7 cellular contexts compared by ENCODE assay signal in the genomic region with DNA sequence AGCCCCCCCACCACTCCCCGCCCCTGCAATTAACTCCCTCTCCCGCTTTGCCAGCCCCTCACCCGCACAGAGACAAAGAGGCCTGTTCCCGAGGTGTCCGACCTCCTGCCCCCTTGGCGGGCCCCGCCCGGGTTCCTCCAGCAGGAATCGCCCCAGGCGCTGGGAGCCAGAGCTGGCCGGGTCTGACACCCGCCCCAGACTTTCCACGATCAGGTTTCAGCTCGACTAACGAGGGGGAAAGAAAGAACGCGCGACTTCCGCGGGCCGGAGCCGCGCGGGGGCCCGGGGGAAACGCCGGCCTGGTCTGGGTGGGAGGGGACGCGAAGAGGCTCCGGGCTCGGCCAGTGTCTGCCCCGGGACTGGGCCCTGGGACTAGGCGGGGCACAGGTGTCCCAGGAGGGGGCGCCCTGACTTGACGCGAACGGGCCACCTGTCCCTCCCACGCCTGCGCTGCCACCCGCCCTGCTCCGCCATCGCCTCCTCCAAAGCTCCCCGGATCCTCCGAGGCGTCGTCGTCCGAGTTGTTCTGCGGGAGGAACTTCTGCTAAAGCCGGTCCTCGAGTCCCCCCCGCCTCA. TPM values are rescaled to one million over a fixed set of nuclear protein-coding genes. Genes with fewer than 3 reads are reported as not detected.
DNase-seq lines count a peak whose midpoint lies in the region; ATAC-seq and TF ChIP-seq lines count a peak whose summit lies in the region.

No MANE protein-coding gene starts in this region.

- intact Hi-C loops in breast epithelium (cut with DNase I; ENCODE audit: low total_unique reads), result no loop called here
- intact Hi-C loops in left colon (cut with DNase I, micrococcal nuclease), result no loop called here

- no peaks in the 10 kb centered on the region for H3K27me3 ChIP-seq in breast epithelium

- no peaks in the 10 kb centered on the region for H3K36me3 ChIP-seq in SK-N-MC (ENCODE audit: insufficient read depth, low read length)
- H3K36me3 ChIP-seq in breast epithelium, result no peaks in the 10 kb centered on the region

- H3K27ac ChIP-seq in SK-N-MC, result peak overlapping the region; percentile 99
- peak overlapping the region; percentile 89 to 91 for H3K27ac ChIP-seq in breast epithelium

- H3K4me3 ChIP-seq in SK-N-MC (peak overlapping the region; percentile 72), breast epithelium (peak overlapping the region; percentile 38 to 69 (median 58))

- DNase-seq in SK-N-MC (ENCODE audit: low read depth, low spot score) (no peak), breast epithelium (ENCODE audit: low spot score in 2 of 2) (peak; percentile 60 to 72), left colon (peak; percentile 51 to 81)
- peak; percentile 48 for DNase-seq in stimulated activated CD4-positive, alpha-beta T cell treated with anti-CD3 and anti-CD28 coated beads, Interleukin-4, amount 100 ng/mL, for 1 hour

- no peaks in the 10 kb centered on the region for H3K9me3 ChIP-seq in SK-N-MC (ENCODE audit: low read depth, low read length)
- no peaks in the 10 kb centered on the region for H3K9me3 ChIP-seq in breast epithelium

- peak overlapping the region; percentile 82 for H3K9ac ChIP-seq in SK-N-MC (ENCODE audit: insufficient read length)

- H3K4me1 ChIP-seq in breast epithelium, result peaks cover 11 to 12% of the 10 kb centered on the region in 2 donors

- peak; percentile 62 for ATAC-seq in HG02870 (IDR thresholded peaks at IDR 0.05; ENCODE audit: unreplicated experiment)
- ATAC-seq in left colon, result peak; percentile 99
- ATAC-seq in HG03457 (IDR thresholded peaks at IDR 0.05; ENCODE audit: unreplicated experiment), result no peak

- TF ChIP-seq CTCF in GM12873 (IDR thresholded peaks at IDR 0.05; ENCODE audit: insufficient read depth, low read depth, low read length, missing control alignments) (peak; percentile 13), breast epithelium (IDR thresholded peaks at IDR 0.05) (peak in 1 of 3 donors; percentile 15)

- TF ChIP-seq POLR2A in breast epithelium (IDR thresholded peaks at IDR 0.05), result no peak

RNA-seq across cellular contexts. Expression of a gene that starts 36.3 kb away (rescaled TPM):
- total RNA-seq in breast epithelium (10 to 100 TPM in 2 of 3 donors, 1 to 10 TPM in 1; 3.8 to 31.6 (median 15.1) TPM), left colon (1 to 10 TPM; 4.6 to 6.8 TPM)

RNA-seq across cellular contexts. Expression of a gene that starts 59.8 kb away (rescaled TPM):
- total RNA-seq in breast epithelium (10 to 100 TPM in 1 of 3 donors, 1 to 10 TPM in 1, under 1 TPM in 1; 0.80 to 47.9 (median 7.9) TPM), left colon (1 to 10 TPM; 5.2 to 5.9 TPM)
